18 cellular contexts compared by ENCODE assay signal in the genomic region with DNA sequence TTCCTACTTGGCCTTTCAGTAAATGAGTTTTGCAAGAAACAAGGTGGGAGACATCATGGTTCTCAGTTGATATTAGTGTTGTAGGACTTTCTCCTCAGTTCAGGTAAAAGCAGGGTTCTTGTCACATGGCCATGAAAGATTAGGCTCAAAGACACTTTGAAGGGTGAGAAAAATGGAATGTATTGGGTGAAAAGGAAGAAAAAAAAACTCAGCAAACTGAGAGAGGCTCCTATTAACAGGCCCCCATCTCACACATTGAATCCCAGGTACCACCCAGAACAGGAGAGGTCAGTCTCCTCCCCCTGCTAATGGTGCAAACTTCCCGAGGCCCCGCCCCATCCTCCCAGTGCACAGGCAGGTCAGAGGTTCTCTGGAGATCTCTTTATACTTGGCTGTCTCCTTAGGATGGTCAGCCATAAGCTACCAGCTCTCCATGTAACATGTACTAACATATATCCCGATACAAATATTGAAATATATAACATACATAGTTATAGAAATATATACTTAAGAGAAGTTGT.
DNase-seq lines count a peak whose midpoint lies in the region; ATAC-seq and TF ChIP-seq lines count a peak whose summit lies in the region.
"Had no signal": no experiment of that assay in that cellular context is flagged by ENCODE, and none has a peak within 500 bp of the region (broad histone marks: within the 10 kb centered on the region; RNA-seq: fewer than 3 reads in every experiment).

No MANE protein-coding gene starts in this region.

- H3K4me3 ChIP-seq in left ventricle myocardium inferior (no peak overlapping the region), esophagus muscularis mucosa (no peak overlapping the region), upper lobe of right lung (no peak overlapping the region)
- H3K4me3 ChIP-seq: GM12878 had no signal

- H3K9me3 ChIP-seq in left ventricle myocardium inferior (replicated peaks): peaks cover 5% of the 10 kb centered on the region
- H3K9me3 ChIP-seq in esophagus muscularis mucosa: no peaks in the 10 kb centered on the region
- H3K9me3 ChIP-seq in upper lobe of right lung: no peaks in the 10 kb centered on the region

- H3K4me1 Mint-ChIP-seq in WTC11 (peaks cover 11% of the 10 kb centered on the region), osteocyte (ENCODE audit: unreplicated experiment) (peaks cover 52% of the 10 kb centered on the region)
- H3K4me1 Mint-ChIP-seq: neural crest cell had no signal

- POLR2A ChIA-PET in WTC11 (lab: Charles Lee): no interaction called here

- H3K27ac ChIP-seq in left ventricle myocardium inferior (replicated peaks) (peak overlapping the region; percentile 24), esophagus muscularis mucosa (replicated peaks in 1 of 4) (peak overlapping the region; percentile 34 to 77 (median 73)), upper lobe of right lung (no peak overlapping the region)

- H3K36me3 ChIP-seq in left ventricle myocardium inferior: no peaks in the 10 kb centered on the region
- no peaks in the 10 kb centered on the region for H3K36me3 ChIP-seq in esophagus muscularis mucosa
- H3K36me3 ChIP-seq in upper lobe of right lung: no peaks in the 10 kb centered on the region

- TF ChIP-seq POLR2A in esophagus muscularis mucosa (IDR thresholded peaks at IDR 0.05; ENCODE audit: low read depth): no peak

- no peak for TF ChIP-seq EP300 in esophagus muscularis mucosa (IDR thresholded peaks at IDR 0.05)

- H3K36me3 Mint-ChIP-seq in WTC11 (no peaks in the 10 kb centered on the region), osteocyte (ENCODE audit: unreplicated experiment) (no peaks in the 10 kb centered on the region)

- H3K27ac Mint-ChIP-seq in WTC11 (no peak overlapping the region), osteocyte (ENCODE audit: unreplicated experiment) (no peak overlapping the region)

- no peaks in the 10 kb centered on the region for H3K27me3 Mint-ChIP-seq in WTC11 (ENCODE audit: low read depth)
- no peaks in the 10 kb centered on the region for H3K27me3 Mint-ChIP-seq in osteocyte (ENCODE audit: unreplicated experiment)
- H3K27me3 Mint-ChIP-seq: dendritic cell treated with granulocyte-macrophage colony-stimulating factor and Interleukin-4, amounts not matched to agents 40 ng/mL and 50 ng/mL, for 4 days had no signal

- H3K4me3 Mint-ChIP-seq in WTC11 (no peak overlapping the region), osteocyte (ENCODE audit: unreplicated experiment) (no peak overlapping the region)
- H3K4me3 Mint-ChIP-seq: dendritic cell treated with granulocyte-macrophage colony-stimulating factor and Interleukin-4, amounts not matched to agents 40 ng/mL and 50 ng/mL, for 4 days; neural crest cell had no signal

- 78% methylated on average over 3 of the region's 3 CpGs for WGBS in esophagus muscularis mucosa

- H3K27me3 ChIP-seq in left ventricle myocardium inferior (ENCODE audit: low read depth) (no peaks in the 10 kb centered on the region), esophagus muscularis mucosa (no peaks in the 10 kb centered on the region), upper lobe of right lung (no peaks in the 10 kb centered on the region)

- CTCF ChIA-PET in WTC11 (lab: Charles Lee): no interaction called here

- no peak for TF ChIP-seq CTCF in left ventricle myocardium inferior (IDR thresholded peaks at IDR 0.05; ENCODE audit: borderline replicate concordance)
- TF ChIP-seq CTCF in WTC11 (IDR thresholded peaks at IDR 0.05): no peak
- no peak for TF ChIP-seq CTCF in esophagus muscularis mucosa (IDR thresholded peaks at IDR 0.05)
- TF ChIP-seq CTCF in upper lobe of right lung (IDR thresholded peaks at IDR 0.05): no peak
- TF ChIP-seq CTCF in osteocyte (IDR thresholded peaks at IDR 0.05): no peak

- no peak for DNase-seq in left ventricle myocardium inferior
- DNase-seq in Right ventricle myocardium inferior (ENCODE audit: missing footprints): no peak
- peak; percentile 29 for DNase-seq in WTC11 (ENCODE audit: low spot score)
- DNase-seq in esophagus muscularis mucosa (ENCODE audit: extremely low spot score): no peak
- peak; percentile 27 for DNase-seq in upper lobe of right lung
- DNase-seq in sciatic nerve (ENCODE audit: low spot score): no peak
- no peak for DNase-seq in osteocyte (ENCODE audit: extremely low spot score, unreplicated experiment)
- DNase-seq: activated effector memory CD4-positive, alpha-beta T cell treated with anti-CD3 and anti-CD28 coated beads, Interleukin-2, amount 50 U/mL, for 16 hours; Calu3; glutamatergic neuron; NCI-H146; NCI-H2227 treated with DMSO at 0.1 percent for 48 hours; SHP77; stimulated activated CD4-positive, alpha-beta T cell treated with anti-CD3 and anti-CD28 coated beads, Interleukin-15, amount 100 ng/mL, for 24 hours had no signal

- intact Hi-C loops in left ventricle myocardium inferior (cut with micrococcal nuclease): no loop called here
- intact Hi-C loops in Right ventricle myocardium inferior (cut with DNase I): no loop called here
- intact Hi-C loops in esophagus muscularis mucosa (cut with DNase I): no loop called here
- intact Hi-C loops in upper lobe of right lung (cut with DNase I): no loop called here
- intact Hi-C loops in sciatic nerve (cut with DNase I): no loop called here

- peaks cover 3% of the 10 kb centered on the region for H3K9me3 Mint-ChIP-seq in WTC11
- no peaks in the 10 kb centered on the region for H3K9me3 Mint-ChIP-seq in osteocyte (ENCODE audit: unreplicated experiment)
- H3K9me3 Mint-ChIP-seq: dendritic cell treated with granulocyte-macrophage colony-stimulating factor and Interleukin-4, amounts not matched to agents 40 ng/mL and 50 ng/mL, for 4 days; neural crest cell had no signal

- H3K4me1 ChIP-seq in left ventricle myocardium inferior: peaks cover 52% of the 10 kb centered on the region
- peaks cover 29 to 71% (median 60%) of the 10 kb centered on the region in 4 donors for H3K4me1 ChIP-seq in esophagus muscularis mucosa
- peaks cover 12% of the 10 kb centered on the region for H3K4me1 ChIP-seq in upper lobe of right lung

- no peak for ATAC-seq in Right ventricle myocardium inferior
- ATAC-seq in WTC11: peak; percentile 73
- no peak for ATAC-seq in upper lobe of right lung
- ATAC-seq in GM21576 (IDR thresholded peaks at IDR 0.05; ENCODE audit: unreplicated experiment): no peak
- ATAC-seq in sciatic nerve: no peak
- ATAC-seq: GM12878 had no signal

TF ChIP-seq in WTC11, 78 proteins besides CTCF, POLR2A, EP300 and RAD21:
- TF ChIP-seq FOXP1 (CRISPR knock-in tag; IDR thresholded peaks at IDR 0.05; ENCODE audit: borderline replicate concordance) (no peak), E2F1 (CRISPR knock-in tag; IDR thresholded peaks at IDR 0.05) (no peak), ZNF138 (CRISPR knock-in tag; conservative IDR thresholded peaks at IDR 0.05) (no peak), TCF7 (CRISPR knock-in tag; IDR thresholded peaks at IDR 0.05; ENCODE audit: low read depth) (no peak), ZBTB43 (CRISPR knock-in tag; IDR thresholded peaks at IDR 0.05) (no peak)
TF ChIP-seq in WTC11: peak in this region for 0.

Comparison
In these comparisons a context has a peak if more than half of its experiments do, and no peak if none do; other contexts are left out.
1. DNase-seq: peak in WTC11 (single experiment) and upper lobe of right lung (single experiment); none in left ventricle myocardium inferior (single experiment), Right ventricle myocardium inferior (single experiment), esophagus muscularis mucosa (single experiment), sciatic nerve (single experiment) and osteocyte (single experiment).